14 cellular contexts compared by ENCODE assay signal in the genomic region with DNA sequence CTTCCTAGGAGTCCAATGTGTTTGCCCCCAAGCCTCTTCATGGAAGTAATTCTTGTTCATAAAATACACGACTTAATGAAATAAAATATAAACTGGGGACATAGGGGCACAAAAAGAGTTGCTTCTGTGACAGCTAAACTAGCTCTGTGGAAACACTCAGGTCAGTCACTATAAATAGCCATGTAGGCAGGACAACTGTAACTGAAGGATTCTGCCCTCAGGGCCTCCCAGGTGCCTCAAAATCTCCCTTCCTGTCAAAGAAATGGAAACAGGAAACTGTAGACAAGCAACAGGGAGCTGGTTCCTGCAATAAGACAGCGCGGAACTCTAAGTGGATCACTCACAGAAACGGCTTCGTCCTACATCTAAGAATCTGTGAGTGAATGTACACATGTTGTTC.
DNase-seq lines count a peak whose midpoint lies in the region; ATAC-seq and TF ChIP-seq lines count a peak whose summit lies in the region.
"Had no signal": no experiment of that assay in that cellular context is flagged by ENCODE, and none has a peak within 500 bp of the region (broad histone marks: within the 10 kb centered on the region; RNA-seq: fewer than 3 reads in every experiment).

No MANE protein-coding gene starts in this region.

- H3K9me3 ChIP-seq in right cardiac atrium (ENCODE audit: control insufficient read depth, low read length): no peaks in the 10 kb centered on the region
- no peaks in the 10 kb centered on the region for H3K9me3 ChIP-seq in gastrocnemius medialis
- H3K9me3 ChIP-seq: BLaER1 had no signal

- ATAC-seq in left ventricle myocardium superior (peak; percentile 50), right cardiac atrium (no peak), gastrocnemius medialis (peak; percentile 58 to 83), HG03432 (IDR thresholded peaks at IDR 0.05; ENCODE audit: unreplicated experiment) (no peak), HG03045 (IDR thresholded peaks at IDR 0.05; ENCODE audit: unreplicated experiment) (no peak)
- ATAC-seq: GM12878 had no signal

- H3K4me1 ChIP-seq in right cardiac atrium (ENCODE audit: control insufficient read depth, insufficient read depth, low read length): no peaks in the 10 kb centered on the region
- no peaks in the 10 kb centered on the region for H3K4me1 ChIP-seq in gastrocnemius medialis
- H3K4me1 ChIP-seq: BLaER1 had no signal

- no peak overlapping the region for H3K4me3 ChIP-seq in right cardiac atrium (ENCODE audit: low read length)
- no peak overlapping the region for H3K4me3 ChIP-seq in gastrocnemius medialis
- H3K4me3 ChIP-seq: BLaER1, GM12878 had no signal

- no peaks in the 10 kb centered on the region for H3K36me3 ChIP-seq in gastrocnemius medialis
- H3K36me3 ChIP-seq: BLaER1 had no signal

- in situ Hi-C loops in gastrocnemius medialis (cut with MboI; ENCODE audit: low sequenced_read_pairs in 4 of 4): no loop called here

- H3K27ac ChIP-seq in right cardiac atrium (ENCODE audit: low read length) (no peak overlapping the region), gastrocnemius medialis (no peak overlapping the region)
- H3K27ac ChIP-seq: BLaER1, HL-60 had no signal

- H3K27me3 ChIP-seq in right cardiac atrium (ENCODE audit: control insufficient read depth, insufficient read depth) (no peaks in the 10 kb centered on the region), gastrocnemius medialis (no peaks in the 10 kb centered on the region)
- H3K27me3 ChIP-seq: BLaER1 had no signal

- intact Hi-C loops in left ventricle myocardium superior (cut with micrococcal nuclease) (no loop called here), right cardiac atrium (cut with DNase I) (no loop called here), gastrocnemius medialis (cut with DNase I; ENCODE audit: low total_unique reads) (no loop called here)

- 70% methylated on average over 5 of the region's 5 CpGs for WGBS in right cardiac atrium

- DNase-seq in left ventricle myocardium superior (no peak), right cardiac atrium (no peak), islet precursor cell (peak; percentile 68), gastrocnemius medialis (no peak), NOMO-1 treated with dmso at 0.1 percent for 144 hours (lab: John Stamatoyannopoulos, UW; ENCODE audit: unreplicated experiment) (no peak)
- DNase-seq: 8988T; CD4-positive, alpha-beta memory T cell; DMS79 treated with DMSO at 0.1 percent for 48 hours; H9 had no signal

- no peak for TF ChIP-seq CTCF in gastrocnemius medialis (IDR thresholded peaks at IDR 0.05 in 4 of 5, conservative IDR thresholded peaks at IDR 0.05 in 1 of 5)

- no peak for TF ChIP-seq POLR2A in gastrocnemius medialis (IDR thresholded peaks at IDR 0.05)

Comparison
In these comparisons a context has a peak if more than half of its experiments do, and no peak if none do; other contexts are left out.
1. ATAC-seq: peak in left ventricle myocardium superior (single experiment) and gastrocnemius medialis (2 of 2); none in right cardiac atrium (0 of 2), HG03432 (single experiment) and HG03045 (single experiment).